9 cellular contexts compared by ENCODE assay signal in genomic region chr21:34890258-34890723, GRCh38.
DNase-seq lines count a peak whose midpoint lies in the region; ATAC-seq, FAIRE-seq and TF ChIP-seq lines count a peak whose summit lies in the region.
"Had no signal": no experiment of that assay in that cellular context is flagged by ENCODE, and none has a peak within 500 bp of the region (broad histone marks: within the 10 kb centered on the region; RNA-seq: fewer than 3 reads in every experiment).

No MANE protein-coding gene starts in this region.

- peak overlapping the region; percentile 19 for H3K4me3 Mint-ChIP-seq in progenitor cell of endocrine pancreas (ENCODE audit: low read depth)

- no peak overlapping the region for H3K27ac Mint-ChIP-seq in progenitor cell of endocrine pancreas

- no TSS peak for BruUV-seq in endothelial cell of umbilical vein (replicated peaks; lab: Mats Ljungman, UMichigan)

- H3K79me2 ChIP-seq in DOHH2 (ENCODE audit: control insufficient read depth, low read length) (peaks cover 57% of the 10 kb centered on the region), endothelial cell of umbilical vein (ENCODE audit: control insufficient read depth, insufficient read depth, low read length) (peaks cover 31% of the 10 kb centered on the region)

- peaks cover 15% of the 10 kb centered on the region for H3K4me1 ChIP-seq in DOHH2 (ENCODE audit: control insufficient read depth, low read length)
- H3K4me1 ChIP-seq in NT2/D1 (ENCODE audit: insufficient read depth, insufficient read length) = no peaks in the 10 kb centered on the region
- H3K4me1 ChIP-seq in endothelial cell of umbilical vein (ENCODE audit: control insufficient read depth, extremely low read depth, insufficient read depth, low read length) = peaks cover 21% of the 10 kb centered on the region

- no peak overlapping the region; the same call in 1 of the 2 replicates for H3K27ac ChIP-seq in DOHH2 (ENCODE audit: low read depth, low read length)
- H3K27ac ChIP-seq in endothelial cell of umbilical vein (ENCODE audit: insufficient read depth, low read depth, low read length) = no peak overlapping the region

- no peaks in the 10 kb centered on the region for H3K9me3 Mint-ChIP-seq in progenitor cell of endocrine pancreas (ENCODE audit: low read depth)
- H3K9me3 Mint-ChIP-seq: neural crest cell had no signal

- no peak for TF ChIP-seq POLR2A in endothelial cell of umbilical vein (IDR thresholded peaks at IDR 0.05; ENCODE audit: low read depth, low read length)
- no peak for TF ChIP-seq POLR2A in erythroblast (IDR thresholded peaks at IDR 0.05; ENCODE audit: low read length)

- no peaks in the 10 kb centered on the region for H3K9me1 ChIP-seq in endothelial cell of umbilical vein (replicated peaks; ENCODE audit: control insufficient read depth, extremely low read depth, insufficient read depth, low read length)

- H3K9me2 ChIP-seq in DOHH2 (replicated peaks; ENCODE audit: control insufficient read depth, low read length) = no peaks in the 10 kb centered on the region

- peaks cover 20% of the 10 kb centered on the region for H3K36me3 ChIP-seq in DOHH2 (ENCODE audit: control insufficient read depth, low read length)
- H3K36me3 ChIP-seq in NT2/D1 (ENCODE audit: insufficient read depth, insufficient read length, low read length) = no peaks in the 10 kb centered on the region
- no peaks in the 10 kb centered on the region for H3K36me3 ChIP-seq in endothelial cell of umbilical vein (ENCODE audit: control insufficient read depth in 2 of 2, extremely low read depth in 1 of 2, insufficient read depth in 2 of 2, low read length in 2 of 2)

- H3K27me3 Mint-ChIP-seq in progenitor cell of endocrine pancreas = peaks cover 74% of the 10 kb centered on the region

- FAIRE-seq in endothelial cell of umbilical vein (lab: Jason Lieb, UNC) = no peak

- no peaks in the 10 kb centered on the region for H3K27me3 ChIP-seq in DOHH2 (ENCODE audit: control insufficient read depth, low read length)
- H3K27me3 ChIP-seq in NT2/D1 (ENCODE audit: insufficient read depth, insufficient read length) = peaks cover 64% of the 10 kb centered on the region
- peaks cover 34 to 52% of the 10 kb centered on the region in 2 experiments for H3K27me3 ChIP-seq in endothelial cell of umbilical vein (ENCODE audit: control insufficient read depth in 2 of 2, insufficient read depth in 2 of 2, low read length in 2 of 2)

- H3K4me1 Mint-ChIP-seq in progenitor cell of endocrine pancreas (ENCODE audit: low read depth) = peaks cover 22% of the 10 kb centered on the region

- intact Hi-C loops in endothelial cell of umbilical vein (cut with micrococcal nuclease) = loop anchor here (1.0 to 5.0 kb wide), 4 partner anchors 92 to 1138 kb away; no protein-coding TSS in a partner anchor

- H3K4me3 ChIP-seq in DOHH2 (ENCODE audit: low read length) = peak overlapping the region; percentile 76
- H3K4me3 ChIP-seq in NT2/D1 (ENCODE audit: insufficient read length, low read depth) = peak overlapping the region; percentile 84
- H3K4me3 ChIP-seq in endothelial cell of umbilical vein (replicated peaks in 1 of 3; ENCODE audit: insufficient read depth in 1 of 3, low read depth in 1 of 3, low read length in 3 of 3) = peak overlapping the region; percentile 22 to 89 (median 59)

- CTCF ChIA-PET in endothelial cell of umbilical vein (lab: Charles Lee) = interaction anchor here (0.6 to 14.7 kb wide), 28 partner anchors 10 to 1139 kb away, joined by 3 to 249 read pairs (median 5); no protein-coding TSS in a partner anchor

- no peaks in the 10 kb centered on the region for H3K36me3 Mint-ChIP-seq in progenitor cell of endocrine pancreas (ENCODE audit: insufficient read depth)

- H3K4me2 ChIP-seq in DOHH2 (ENCODE audit: low read length) (peak overlapping the region; percentile 79), endothelial cell of umbilical vein (ENCODE audit: insufficient read depth, low read length) (peak overlapping the region; percentile 65)

- TF ChIP-seq CTCF in DOHH2 (IDR thresholded peaks at IDR 0.05; ENCODE audit: low read depth, low read length, poor library complexity, severe bottlenecking) (peak; percentile 23), endothelial cell of umbilical vein (IDR thresholded peaks at IDR 0.05; ENCODE audit: extremely low read depth in 1 of 2, insufficient read depth in 1 of 2, low read depth in 1 of 2, low read length in 2 of 2) (no peak), progenitor cell of endocrine pancreas (IDR thresholded peaks at IDR 0.05; ENCODE audit: unreplicated experiment) (no peak)

- peaks cover 32% of the 10 kb centered on the region for H3F3A ChIP-seq in DOHH2 (ENCODE audit: control insufficient read depth, insufficient read depth)

- no peaks in the 10 kb centered on the region for H3K9me3 ChIP-seq in DOHH2 (ENCODE audit: control insufficient read depth, insufficient read depth, low read length)
- H3K9me3 ChIP-seq in NT2/D1 (ENCODE audit: insufficient read depth, low read length) = no peaks in the 10 kb centered on the region
- H3K9me3 ChIP-seq in endothelial cell of umbilical vein (replicated peaks; ENCODE audit: control insufficient read depth, insufficient read depth, low read length) = no peaks in the 10 kb centered on the region

- POLR2A ChIA-PET in endothelial cell of umbilical vein (lab: Charles Lee) = interaction anchor here (1.4 kb wide), 1 partner anchor 53 kb away, joined by 3 read pairs; no protein-coding TSS in a partner anchor

- ATAC-seq in GM19351 (IDR thresholded peaks at IDR 0.05; ENCODE audit: unreplicated experiment) = no peak
- ATAC-seq in GM21381 (IDR thresholded peaks at IDR 0.05; ENCODE audit: unreplicated experiment) = no peak

- dilution Hi-C loops in endothelial cell of umbilical vein (cut with MboI; ENCODE audit: extremely low pct_ligation_motif_present, low sequenced_read_pairs) = no loop called here

- peak overlapping the region; percentile 30 for H2AFZ ChIP-seq in endothelial cell of umbilical vein (ENCODE audit: low read depth, low read length)

- H4K20me1 ChIP-seq in DOHH2 (ENCODE audit: control insufficient read depth, insufficient read depth, low read depth, low read length) (peaks cover 13% of the 10 kb centered on the region; the same call in 1 of the 2 replicates), endothelial cell of umbilical vein (replicated peaks; ENCODE audit: control insufficient read depth, extremely low read depth, insufficient read depth, low read length) (no peaks in the 10 kb centered on the region)

- H3K9ac ChIP-seq in NT2/D1 (ENCODE audit: insufficient read length, low read depth) (peak overlapping the region; percentile 98), endothelial cell of umbilical vein (replicated peaks; ENCODE audit: extremely low read depth, insufficient read depth, low read length) (no peak overlapping the region)

- no peak for DNase-seq in NT2/D1 (ENCODE audit: low read depth, low spot score)
- no peak for DNase-seq in endothelial cell of umbilical vein (ENCODE audit: low read depth, low spot score)
- no peak for DNase-seq in progenitor cell of endocrine pancreas (ENCODE audit: low spot score, unreplicated experiment)
- no peak for DNase-seq in stimulated activated CD4-positive, alpha-beta T cell treated with anti-CD3 and anti-CD28 coated beads, Interleukin-4, amount 100 ng/mL, for 24 hours
- DNase-seq in erythroblast (lab: John Stamatoyannopoulos, UW) = no peak

TF ChIP-seq in endothelial cell of umbilical vein, 7 proteins besides CTCF, POLR2A, EP300 and RAD21:
- TF ChIP-seq POLR2AphosphoS5 (IDR thresholded peaks at IDR 0.05; ENCODE audit: insufficient read depth, low read depth, low read length) (peak; percentile 11), FOS (IDR thresholded peaks at IDR 0.05; ENCODE audit: borderline replicate concordance, insufficient read depth, low read length) (no peak)
TF ChIP-seq in endothelial cell of umbilical vein: peak in this region for 1.
